1 cellular context compared by ENCODE assay signal in the genomic region with DNA sequence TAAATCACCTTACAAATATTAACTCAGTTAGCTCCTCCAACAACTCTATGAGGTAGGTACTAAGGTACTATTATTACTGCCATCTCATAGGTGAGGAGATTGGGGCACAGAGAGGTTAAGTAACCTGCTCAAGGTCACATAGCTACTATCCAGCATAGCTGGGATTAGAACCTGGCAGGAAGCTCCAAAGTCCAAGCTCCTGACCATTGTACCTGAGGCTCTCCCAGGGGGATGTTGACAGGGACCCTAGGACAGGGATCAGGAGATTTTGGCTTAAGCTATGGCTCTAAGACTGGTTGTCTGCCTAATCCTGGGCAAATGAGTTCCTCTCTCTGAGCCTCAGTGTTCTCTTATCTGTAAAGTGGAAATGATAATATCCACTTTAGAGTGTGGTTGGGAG.
TF ChIP-seq lines count a peak whose summit lies in the region.

No MANE protein-coding gene starts in this region.

TF ChIP-seq in HepG2, 621 proteins besides CTCF, POLR2A, EP300 and RAD21 (continued from another document and continues in another):
- TF ChIP-seq, protein P1, sequence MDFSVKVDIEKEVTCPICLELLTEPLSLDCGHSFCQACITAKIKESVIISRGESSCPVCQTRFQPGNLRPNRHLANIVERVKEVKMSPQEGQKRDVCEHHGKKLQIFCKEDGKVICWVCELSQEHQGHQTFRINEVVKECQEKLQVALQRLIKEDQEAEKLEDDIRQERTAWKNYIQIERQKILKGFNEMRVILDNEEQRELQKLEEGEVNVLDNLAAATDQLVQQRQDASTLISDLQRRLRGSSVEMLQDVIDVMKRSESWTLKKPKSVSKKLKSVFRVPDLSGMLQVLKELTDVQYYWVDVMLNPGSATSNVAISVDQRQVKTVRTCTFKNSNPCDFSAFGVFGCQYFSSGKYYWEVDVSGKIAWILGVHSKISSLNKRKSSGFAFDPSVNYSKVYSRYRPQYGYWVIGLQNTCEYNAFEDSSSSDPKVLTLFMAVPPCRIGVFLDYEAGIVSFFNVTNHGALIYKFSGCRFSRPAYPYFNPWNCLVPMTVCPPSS (IDR thresholded peaks at IDR 0.05) = no peak
- no peak for TF ChIP-seq ZNF136 (CRISPR knock-in tag; IDR thresholded peaks at IDR 0.05; ENCODE audit: low read depth)
- TF ChIP-seq ZNF343 (CRISPR knock-in tag; IDR thresholded peaks at IDR 0.05) = no peak
- no peak for TF ChIP-seq HHEX (CRISPR knock-in tag; IDR thresholded peaks at IDR 0.05)
- TF ChIP-seq ZFP62 (CRISPR knock-in tag; IDR thresholded peaks at IDR 0.05) = no peak
- no peak for TF ChIP-seq ARHGAP35 (CRISPR knock-in tag; IDR thresholded peaks at IDR 0.05; ENCODE audit: borderline replicate concordance)
- no peak for TF ChIP-seq YEATS2 (CRISPR knock-in tag; IDR thresholded peaks at IDR 0.05; ENCODE audit: borderline replicate concordance)
- no peak for TF ChIP-seq SRSF1 (optimal IDR thresholded peaks at IDR 0.05; ENCODE audit: low read depth, low read length)
- TF ChIP-seq, protein P2, sequence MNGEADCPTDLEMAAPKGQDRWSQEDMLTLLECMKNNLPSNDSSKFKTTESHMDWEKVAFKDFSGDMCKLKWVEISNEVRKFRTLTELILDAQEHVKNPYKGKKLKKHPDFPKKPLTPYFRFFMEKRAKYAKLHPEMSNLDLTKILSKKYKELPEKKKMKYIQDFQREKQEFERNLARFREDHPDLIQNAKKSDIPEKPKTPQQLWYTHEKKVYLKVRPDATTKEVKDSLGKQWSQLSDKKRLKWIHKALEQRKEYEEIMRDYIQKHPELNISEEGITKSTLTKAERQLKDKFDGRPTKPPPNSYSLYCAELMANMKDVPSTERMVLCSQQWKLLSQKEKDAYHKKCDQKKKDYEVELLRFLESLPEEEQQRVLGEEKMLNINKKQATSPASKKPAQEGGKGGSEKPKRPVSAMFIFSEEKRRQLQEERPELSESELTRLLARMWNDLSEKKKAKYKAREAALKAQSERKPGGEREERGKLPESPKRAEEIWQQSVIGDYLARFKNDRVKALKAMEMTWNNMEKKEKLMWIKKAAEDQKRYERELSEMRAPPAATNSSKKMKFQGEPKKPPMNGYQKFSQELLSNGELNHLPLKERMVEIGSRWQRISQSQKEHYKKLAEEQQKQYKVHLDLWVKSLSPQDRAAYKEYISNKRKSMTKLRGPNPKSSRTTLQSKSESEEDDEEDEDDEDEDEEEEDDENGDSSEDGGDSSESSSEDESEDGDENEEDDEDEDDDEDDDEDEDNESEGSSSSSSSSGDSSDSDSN (CRISPR knock-in tag; IDR thresholded peaks at IDR 0.05) = no peak
- no peak; the same call in 1 of the 2 replicates for TF ChIP-seq ZNF816 (CRISPR knock-in tag; IDR thresholded peaks at IDR 0.05; ENCODE audit: borderline replicate concordance)
- no peak for TF ChIP-seq MAZ (IDR thresholded peaks at IDR 0.05; ENCODE audit: borderline replicate concordance, low read depth, low read length)
- no peak for TF ChIP-seq MAZ (CRISPR knock-in tag; IDR thresholded peaks at IDR 0.05; ENCODE audit: low read depth)
- TF ChIP-seq SOX5 (CRISPR knock-in tag; IDR thresholded peaks at IDR 0.05; ENCODE audit: borderline replicate concordance) = no peak; the same call in 1 of the 2 replicates
- TF ChIP-seq, protein P3, sequence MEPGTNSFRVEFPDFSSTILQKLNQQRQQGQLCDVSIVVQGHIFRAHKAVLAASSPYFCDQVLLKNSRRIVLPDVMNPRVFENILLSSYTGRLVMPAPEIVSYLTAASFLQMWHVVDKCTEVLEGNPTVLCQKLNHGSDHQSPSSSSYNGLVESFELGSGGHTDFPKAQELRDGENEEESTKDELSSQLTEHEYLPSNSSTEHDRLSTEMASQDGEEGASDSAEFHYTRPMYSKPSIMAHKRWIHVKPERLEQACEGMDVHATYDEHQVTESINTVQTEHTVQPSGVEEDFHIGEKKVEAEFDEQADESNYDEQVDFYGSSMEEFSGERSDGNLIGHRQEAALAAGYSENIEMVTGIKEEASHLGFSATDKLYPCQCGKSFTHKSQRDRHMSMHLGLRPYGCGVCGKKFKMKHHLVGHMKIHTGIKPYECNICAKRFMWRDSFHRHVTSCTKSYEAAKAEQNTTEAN (CRISPR knock-in tag; conservative IDR thresholded peaks at IDR 0.05) = no peak
- TF ChIP-seq ZNF251 (CRISPR knock-in tag; IDR thresholded peaks at IDR 0.05) = no peak
- no peak for TF ChIP-seq NR1H2 (CRISPR knock-in tag; IDR thresholded peaks at IDR 0.05; ENCODE audit: borderline replicate concordance, low read depth)
- TF ChIP-seq TAF1 (CRISPR knock-in tag; IDR thresholded peaks at IDR 0.05) = no peak
- no peak for TF ChIP-seq ZNF496 (CRISPR knock-in tag; IDR thresholded peaks at IDR 0.05; ENCODE audit: insufficient replicate concordance)
- no peak for TF ChIP-seq PHB2 (IDR thresholded peaks at IDR 0.05; ENCODE audit: partially characterized antibody)
- TF ChIP-seq, protein P4, sequence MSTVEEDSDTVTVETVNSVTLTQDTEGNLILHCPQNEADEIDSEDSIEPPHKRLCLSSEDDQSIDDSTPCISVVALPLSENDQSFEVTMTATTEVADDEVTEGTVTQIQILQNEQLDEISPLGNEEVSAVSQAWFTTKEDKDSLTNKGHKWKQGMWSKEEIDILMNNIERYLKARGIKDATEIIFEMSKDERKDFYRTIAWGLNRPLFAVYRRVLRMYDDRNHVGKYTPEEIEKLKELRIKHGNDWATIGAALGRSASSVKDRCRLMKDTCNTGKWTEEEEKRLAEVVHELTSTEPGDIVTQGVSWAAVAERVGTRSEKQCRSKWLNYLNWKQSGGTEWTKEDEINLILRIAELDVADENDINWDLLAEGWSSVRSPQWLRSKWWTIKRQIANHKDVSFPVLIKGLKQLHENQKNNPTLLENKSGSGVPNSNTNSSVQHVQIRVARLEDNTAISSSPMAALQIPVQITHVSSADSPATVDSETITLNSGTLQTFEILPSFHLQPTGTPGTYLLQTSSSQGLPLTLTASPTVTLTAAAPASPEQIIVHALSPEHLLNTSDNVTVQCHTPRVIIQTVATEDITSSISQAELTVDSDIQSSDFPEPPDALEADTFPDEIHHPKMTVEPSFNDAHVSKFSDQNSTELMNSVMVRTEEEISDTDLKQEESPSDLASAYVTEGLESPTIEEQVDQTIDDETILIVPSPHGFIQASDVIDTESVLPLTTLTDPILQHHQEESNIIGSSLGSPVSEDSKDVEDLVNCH (CRISPR knock-in tag; IDR thresholded peaks at IDR 0.05) = no peak
- TF ChIP-seq ZNF264 (CRISPR knock-in tag; IDR thresholded peaks at IDR 0.05) = no peak
- no peak for TF ChIP-seq U2AF1 (optimal IDR thresholded peaks at IDR 0.05; ENCODE audit: low read depth, low read length)
- TF ChIP-seq HCFC1 (IDR thresholded peaks at IDR 0.05; ENCODE audit: low read depth, low read length) = no peak
- TF ChIP-seq ZNF775 (CRISPR knock-in tag; IDR thresholded peaks at IDR 0.05; ENCODE audit: borderline replicate concordance) = no peak
- TF ChIP-seq DR1 (CRISPR knock-in tag; IDR thresholded peaks at IDR 0.05) = no peak
- TF ChIP-seq, protein P5, sequence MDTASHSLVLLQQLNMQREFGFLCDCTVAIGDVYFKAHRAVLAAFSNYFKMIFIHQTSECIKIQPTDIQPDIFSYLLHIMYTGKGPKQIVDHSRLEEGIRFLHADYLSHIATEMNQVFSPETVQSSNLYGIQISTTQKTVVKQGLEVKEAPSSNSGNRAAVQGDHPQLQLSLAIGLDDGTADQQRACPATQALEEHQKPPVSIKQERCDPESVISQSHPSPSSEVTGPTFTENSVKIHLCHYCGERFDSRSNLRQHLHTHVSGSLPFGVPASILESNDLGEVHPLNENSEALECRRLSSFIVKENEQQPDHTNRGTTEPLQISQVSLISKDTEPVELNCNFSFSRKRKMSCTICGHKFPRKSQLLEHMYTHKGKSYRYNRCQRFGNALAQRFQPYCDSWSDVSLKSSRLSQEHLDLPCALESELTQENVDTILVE (CRISPR knock-in tag; IDR thresholded peaks at IDR 0.05) = no peak
- TF ChIP-seq MTF1 (CRISPR knock-in tag; IDR thresholded peaks at IDR 0.05) = no peak
- 0 out of 2 replicates have a peak, but pooled peaks have one; percentile 21 for TF ChIP-seq SAP130 (CRISPR knock-in tag; IDR thresholded peaks at IDR 0.05; ENCODE audit: low read depth)
- TF ChIP-seq STAT5B (CRISPR knock-in tag; IDR thresholded peaks at IDR 0.05) = no peak
- no peak for TF ChIP-seq MYC (CRISPR knock-in tag; IDR thresholded peaks at IDR 0.05; ENCODE audit: borderline replicate concordance)
- no peak for TF ChIP-seq ETV6 (CRISPR knock-in tag; conservative IDR thresholded peaks at IDR 0.05)
- TF ChIP-seq, protein P6, sequence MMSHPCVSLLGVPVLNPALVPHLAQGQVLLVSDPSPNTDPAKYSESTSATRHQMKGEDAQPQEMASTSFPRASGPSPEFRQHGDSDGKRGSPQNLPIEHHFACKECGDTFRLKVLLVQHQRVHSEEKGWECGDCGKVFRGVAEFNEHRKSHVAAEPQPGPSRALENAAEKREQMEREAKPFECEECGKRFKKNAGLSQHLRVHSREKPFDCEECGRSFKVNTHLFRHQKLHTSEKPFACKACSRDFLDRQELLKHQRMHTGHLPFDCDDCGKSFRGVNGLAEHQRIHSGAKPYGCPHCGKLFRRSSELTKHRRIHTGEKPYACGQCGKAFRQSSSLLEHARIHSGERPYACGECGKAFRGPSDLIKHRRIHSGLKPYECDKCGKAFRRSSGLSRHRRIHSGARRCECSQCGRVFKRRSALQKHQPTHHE (CRISPR knock-in tag; IDR thresholded peaks at IDR 0.05; ENCODE audit: borderline replicate concordance) = no peak
- TF ChIP-seq RNF2 (conservative IDR thresholded peaks at IDR 0.05; ENCODE audit: low read depth) = no peak
- TF ChIP-seq HNF4G (IDR thresholded peaks at IDR 0.05; ENCODE audit: borderline replicate concordance, low read depth, low read length) = peak; percentile 95
- TF ChIP-seq HNF4G (CRISPR knock-in tag; IDR thresholded peaks at IDR 0.05; ENCODE audit: borderline replicate concordance, low read depth) = peak; percentile 76; the same call in 1 of the 2 replicates
- TF ChIP-seq CBFB (CRISPR knock-in tag; IDR thresholded peaks at IDR 0.05) = no peak
- peak; percentile 56 for TF ChIP-seq ZNF629 (CRISPR knock-in tag; conservative IDR thresholded peaks at IDR 0.05)
- 0 out of 2 replicates have a peak, but pooled peaks have one; percentile 37 for TF ChIP-seq NCOA1 (CRISPR knock-in tag; IDR thresholded peaks at IDR 0.05)
- TF ChIP-seq SALL1 (CRISPR knock-in tag; IDR thresholded peaks at IDR 0.05) = peak; percentile 23; the same call in 1 of the 2 replicates
- no peak for TF ChIP-seq ZNF101 (CRISPR knock-in tag; IDR thresholded peaks at IDR 0.05; ENCODE audit: borderline replicate concordance, low read depth)
- 0 out of 2 replicates have a peak, but pooled peaks have one; percentile 47 for TF ChIP-seq SMAD3 (CRISPR knock-in tag; IDR thresholded peaks at IDR 0.05)
- TF ChIP-seq, protein P7, sequence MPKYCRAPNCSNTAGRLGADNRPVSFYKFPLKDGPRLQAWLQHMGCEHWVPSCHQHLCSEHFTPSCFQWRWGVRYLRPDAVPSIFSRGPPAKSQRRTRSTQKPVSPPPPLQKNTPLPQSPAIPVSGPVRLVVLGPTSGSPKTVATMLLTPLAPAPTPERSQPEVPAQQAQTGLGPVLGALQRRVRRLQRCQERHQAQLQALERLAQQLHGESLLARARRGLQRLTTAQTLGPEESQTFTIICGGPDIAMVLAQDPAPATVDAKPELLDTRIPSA (CRISPR knock-in tag; IDR thresholded peaks at IDR 0.05; ENCODE audit: borderline replicate concordance) = no peak
- 0 out of 2 replicates have a peak, but pooled peaks have one; percentile 16 for TF ChIP-seq HOXA5 (CRISPR knock-in tag; IDR thresholded peaks at IDR 0.05)
- no peak for TF ChIP-seq ZNF790 (CRISPR knock-in tag; IDR thresholded peaks at IDR 0.05; ENCODE audit: borderline replicate concordance)
- no peak for TF ChIP-seq GLI4 (CRISPR knock-in tag; IDR thresholded peaks at IDR 0.05; ENCODE audit: borderline replicate concordance)
- no peak for TF ChIP-seq ZNF879 (CRISPR knock-in tag; IDR thresholded peaks at IDR 0.05)
- no peak for TF ChIP-seq ZNF761 (CRISPR knock-in tag; conservative IDR thresholded peaks at IDR 0.05)
- no peak for TF ChIP-seq ATF7-NPFF (CRISPR knock-in tag; IDR thresholded peaks at IDR 0.05; ENCODE audit: low read depth)
- no peak for TF ChIP-seq REXO4 (CRISPR knock-in tag; IDR thresholded peaks at IDR 0.05; ENCODE audit: borderline replicate concordance)
- no peak for TF ChIP-seq RBM39 (IDR thresholded peaks at IDR 0.05; ENCODE audit: low read depth, low read length, poor library complexity, severe bottlenecking)
- no peak for TF ChIP-seq PRPF4 (IDR thresholded peaks at IDR 0.05; ENCODE audit: low read depth, low read length, poor library complexity, severe bottlenecking)
- TF ChIP-seq CENPT (CRISPR knock-in tag; IDR thresholded peaks at IDR 0.05; ENCODE audit: low read depth) = no peak
- TF ChIP-seq, protein P8, sequence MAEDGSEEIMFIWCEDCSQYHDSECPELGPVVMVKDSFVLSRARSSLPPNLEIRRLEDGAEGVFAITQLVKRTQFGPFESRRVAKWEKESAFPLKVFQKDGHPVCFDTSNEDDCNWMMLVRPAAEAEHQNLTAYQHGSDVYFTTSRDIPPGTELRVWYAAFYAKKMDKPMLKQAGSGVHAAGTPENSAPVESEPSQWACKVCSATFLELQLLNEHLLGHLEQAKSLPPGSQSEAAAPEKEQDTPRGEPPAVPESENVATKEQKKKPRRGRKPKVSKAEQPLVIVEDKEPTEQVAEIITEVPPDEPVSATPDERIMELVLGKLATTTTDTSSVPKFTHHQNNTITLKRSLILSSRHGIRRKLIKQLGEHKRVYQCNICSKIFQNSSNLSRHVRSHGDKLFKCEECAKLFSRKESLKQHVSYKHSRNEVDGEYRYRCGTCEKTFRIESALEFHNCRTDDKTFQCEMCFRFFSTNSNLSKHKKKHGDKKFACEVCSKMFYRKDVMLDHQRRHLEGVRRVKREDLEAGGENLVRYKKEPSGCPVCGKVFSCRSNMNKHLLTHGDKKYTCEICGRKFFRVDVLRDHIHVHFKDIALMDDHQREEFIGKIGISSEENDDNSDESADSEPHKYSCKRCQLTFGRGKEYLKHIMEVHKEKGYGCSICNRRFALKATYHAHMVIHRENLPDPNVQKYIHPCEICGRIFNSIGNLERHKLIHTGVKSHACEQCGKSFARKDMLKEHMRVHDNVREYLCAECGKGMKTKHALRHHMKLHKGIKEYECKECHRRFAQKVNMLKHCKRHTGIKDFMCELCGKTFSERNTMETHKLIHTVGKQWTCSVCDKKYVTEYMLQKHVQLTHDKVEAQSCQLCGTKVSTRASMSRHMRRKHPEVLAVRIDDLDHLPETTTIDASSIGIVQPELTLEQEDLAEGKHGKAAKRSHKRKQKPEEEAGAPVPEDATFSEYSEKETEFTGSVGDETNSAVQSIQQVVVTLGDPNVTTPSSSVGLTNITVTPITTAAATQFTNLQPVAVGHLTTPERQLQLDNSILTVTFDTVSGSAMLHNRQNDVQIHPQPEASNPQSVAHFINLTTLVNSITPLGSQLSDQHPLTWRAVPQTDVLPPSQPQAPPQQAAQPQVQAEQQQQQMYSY (CRISPR knock-in tag; IDR thresholded peaks at IDR 0.05) = no peak
- TF ChIP-seq MTA1 (CRISPR knock-in tag; IDR thresholded peaks at IDR 0.05; ENCODE audit: borderline replicate concordance) = no peak
- no peak for TF ChIP-seq ZNF619 (CRISPR knock-in tag; IDR thresholded peaks at IDR 0.05)
- TF ChIP-seq FOSL2 (CRISPR knock-in tag; IDR thresholded peaks at IDR 0.05) = 0 out of 2 replicates have a peak, but pooled peaks have one; percentile 36
- TF ChIP-seq EZH2 (conservative IDR thresholded peaks at IDR 0.05; ENCODE audit: low read depth, low read length) = no peak
- TF ChIP-seq ZNF501 (CRISPR knock-in tag; IDR thresholded peaks at IDR 0.05) = no peak
- TF ChIP-seq POLR2G (IDR thresholded peaks at IDR 0.05; ENCODE audit: low read depth, low read length) = no peak
- TF ChIP-seq, protein P9, sequence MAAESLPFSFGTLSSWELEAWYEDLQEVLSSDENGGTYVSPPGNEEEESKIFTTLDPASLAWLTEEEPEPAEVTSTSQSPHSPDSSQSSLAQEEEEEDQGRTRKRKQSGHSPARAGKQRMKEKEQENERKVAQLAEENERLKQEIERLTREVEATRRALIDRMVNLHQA (CRISPR knock-in tag; IDR thresholded peaks at IDR 0.05) = no peak
